Comparison of ENCODE assay signal across 8 cellular contexts in the genomic region with DNA sequence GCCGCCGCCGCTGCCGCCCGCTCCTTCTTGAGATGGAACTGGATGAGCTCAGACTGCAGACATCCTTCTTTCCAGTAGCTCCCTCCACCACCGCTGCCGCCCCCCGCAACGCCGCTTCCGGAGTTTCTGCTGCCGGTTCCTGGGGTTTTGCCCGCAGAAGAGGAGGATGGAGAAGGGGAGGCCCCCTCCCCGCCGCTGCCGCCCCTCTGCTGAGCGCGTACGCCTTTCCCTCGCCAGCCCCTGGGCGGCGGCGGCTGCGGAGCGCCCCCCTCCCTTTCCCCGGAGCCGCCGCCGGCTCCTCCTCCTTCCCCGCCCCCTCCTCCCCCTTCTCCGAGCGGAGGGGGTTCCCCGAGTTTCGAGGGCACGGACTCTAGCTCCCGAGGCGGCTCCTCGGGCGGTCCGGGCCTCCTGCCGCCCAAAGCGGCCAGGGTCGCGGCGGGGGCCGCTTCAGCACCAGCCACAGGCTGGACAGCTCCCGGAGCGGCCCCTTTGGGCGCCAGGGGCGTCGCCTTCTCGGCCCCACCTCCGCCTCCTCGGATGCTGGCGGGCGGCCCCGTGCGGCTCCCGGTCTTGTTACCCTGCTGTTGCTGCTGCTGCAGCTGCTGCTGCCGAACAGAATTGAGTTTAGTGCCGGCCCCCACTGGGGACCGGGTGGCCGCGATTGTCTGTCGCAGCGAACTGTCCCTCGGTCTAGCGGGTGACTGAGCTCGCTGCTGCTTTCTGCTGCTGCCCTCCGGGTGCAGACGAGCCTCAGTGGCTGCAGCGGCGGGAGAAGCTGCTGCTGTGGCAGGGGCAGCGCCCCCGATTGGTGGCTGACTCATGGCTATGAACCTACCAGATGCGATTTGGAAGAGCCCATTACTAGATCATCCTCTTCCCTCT. TPM values are rescaled to one million over a fixed set of nuclear protein-coding genes. Genes with fewer than 3 reads are reported as not detected.
DNase-seq lines count a peak whose midpoint lies in the region; ATAC-seq and TF ChIP-seq lines count a peak whose summit lies in the region.

No MANE protein-coding gene starts in this region.

- no peak for TF ChIP-seq CTCF in BJ (IDR thresholded peaks at IDR 0.05; ENCODE audit: insufficient read depth, low read depth, low read length)
- TF ChIP-seq CTCF in mucosa of descending colon (IDR thresholded peaks at IDR 0.05): no peak

- no peaks in the 10 kb centered on the region for H3K36me3 ChIP-seq in BJ (ENCODE audit: control insufficient read depth, insufficient read depth, low read length)
- H3K36me3 ChIP-seq in mucosa of descending colon (ENCODE audit: low read depth): no peaks in the 10 kb centered on the region

- DNase-seq in BJ (ENCODE audit: low read depth) (peak; percentile 15), GM19240 (ENCODE audit: insufficient read length, low spot score) (peak; percentile 23), NCI-H526 treated with DMSO at 0.1 percent for 48 hours (lab: John Stamatoyannopoulos, UW) (peak; percentile 78), epidermal melanocyte (ENCODE audit: insufficient read length, low spot score) (peak; percentile 50), mucosa of descending colon (peak; percentile 38 to 69 (median 59))
- DNase-seq in activated CD8-positive, alpha-beta memory T cell treated with anti-CD3 and anti-CD28 coated beads, Interleukin-2, amount 50 U/mL, for 4 hours: peak; percentile 65
- DNase-seq in stimulated activated CD8-positive, alpha-beta memory T cell treated with anti-CD3 and anti-CD28 coated beads, Interleukin-7, amount 100 ng/mL, for 4 hours (ENCODE audit: low read depth in 2 of 2): peak; percentile 37 to 57

- intact Hi-C loops in mucosa of descending colon (cut with DNase I, micrococcal nuclease): no loop called here

- ATAC-seq in HG03378 (IDR thresholded peaks at IDR 0.05; ENCODE audit: unreplicated experiment) (peak; percentile 69), mucosa of descending colon (peak; percentile 77)

- 0 out of 2 replicates have a peak, but pooled peaks cover 3% of the 10 kb centered on the region for H3K27me3 ChIP-seq in BJ (ENCODE audit: control insufficient read depth, insufficient read depth, low read length)

- peak overlapping the region; percentile 72 for H3K4me3 ChIP-seq in BJ (ENCODE audit: low read depth, low read length)
- peak overlapping the region; percentile 17 for H3K4me3 ChIP-seq in mucosa of descending colon

- CTCF ChIA-PET in BJ (lab: Yijun Ruan, JAX): interaction anchor here (0.8 to 3.1 kb wide), 23 partner anchors 10 to 220 kb away, joined by 3 to 21 read pairs (median 5); no protein-coding TSS in a partner anchor

- POLR2A ChIA-PET in BJ (lab: Charles Lee): no interaction called here

- no peaks in the 10 kb centered on the region for H3K9me3 ChIP-seq in mucosa of descending colon

- H3K4me1 ChIP-seq in mucosa of descending colon (ENCODE audit: low read depth): peaks cover 21% of the 10 kb centered on the region

RNA-seq across cellular contexts. Expression of gene KIAA0408, which starts 56.8 kb away (rescaled TPM):
- polyA plus RNA-seq in BJ (2011; rRNA removed): 0.86 and 1.6 TPM in 2 replicates
- polyA minus RNA-seq in BJ (2011; rRNA and poly(A)+ RNA removed): 0.26 and 0.33 TPM in 2 replicates
- total RNA-seq in mucosa of descending colon: 10 to 100 TPM in 1 of 3 donors, 1 to 10 TPM in 2; 1.1 to 25.0 (median 2.4) TPM

Comparison
In these comparisons a context has a peak if more than half of its experiments do, and no peak if none do; other contexts are left out.
1. Peak in every context shown above with its lines: DNase-seq, ATAC-seq and H3K4me3 ChIP-seq.
2. DNase-seq: peak in every context shown above with its lines; median percentile 78 in NCI-H526 treated with DMSO at 0.1 percent for 48 hours; 65 in activated CD8-positive, alpha-beta memory T cell treated with anti-CD3 and anti-CD28 coated beads, Interleukin-2, amount 50 U/mL, for 4 hours; 59 in mucosa of descending colon; 50 in epidermal melanocyte; 47 in stimulated activated CD8-positive, alpha-beta memory T cell treated with anti-CD3 and anti-CD28 coated beads, Interleukin-7, amount 100 ng/mL, for 4 hours; 23 in GM19240; 15 in BJ.